ENCODE assay signal across 1 cellular context in the genomic region with DNA sequence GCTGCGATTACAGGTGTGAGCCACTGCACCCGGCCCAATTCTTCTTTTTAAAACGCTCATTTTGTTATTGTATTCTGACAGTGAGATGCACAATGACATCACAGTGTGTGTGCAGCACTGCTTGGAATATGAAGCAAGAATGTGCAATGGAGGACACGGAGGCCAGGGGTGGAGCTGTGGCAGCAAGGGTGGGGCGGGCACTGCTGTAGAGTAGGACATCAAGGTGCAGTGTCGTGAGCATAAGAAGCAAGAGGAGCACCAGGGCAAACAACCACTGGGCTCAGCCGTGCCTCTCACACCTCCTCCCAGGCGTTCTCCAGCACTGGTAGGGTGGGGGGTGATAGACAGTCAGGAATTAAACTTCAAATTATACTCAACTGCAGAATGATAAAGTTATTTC.
TF ChIP-seq lines count a peak whose summit lies in the region.

No MANE protein-coding gene starts in this region.

TF ChIP-seq in HCT116, 20 proteins besides CTCF, POLR2A, EP300 and RAD21:
- TF ChIP-seq, protein P1, sequence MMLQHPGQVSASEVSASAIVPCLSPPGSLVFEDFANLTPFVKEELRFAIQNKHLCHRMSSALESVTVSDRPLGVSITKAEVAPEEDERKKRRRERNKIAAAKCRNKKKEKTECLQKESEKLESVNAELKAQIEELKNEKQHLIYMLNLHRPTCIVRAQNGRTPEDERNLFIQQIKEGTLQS (IDR thresholded peaks at IDR 0.05), result no peak
- TF ChIP-seq CBX3 (IDR thresholded peaks at IDR 0.05; ENCODE audit: low read depth) (no peak), JUND (IDR thresholded peaks at IDR 0.05) (no peak), FOSL1 (IDR thresholded peaks at IDR 0.05; ENCODE audit: low read depth) (no peak), TCF7L2 (IDR thresholded peaks at IDR 0.05; ENCODE audit: borderline replicate concordance, extremely low read depth, insufficient read depth, insufficient read length) (no peak), MAX (IDR thresholded peaks at IDR 0.05) (no peak), ZFX (IDR thresholded peaks at IDR 0.05) (no peak), EZH2phosphoT487 (IDR thresholded peaks at IDR 0.05; ENCODE audit: borderline replicate concordance) (no peak), SIN3A (IDR thresholded peaks at IDR 0.05; ENCODE audit: low read depth) (no peak), POLR2AphosphoS5 (IDR thresholded peaks at IDR 0.05; ENCODE audit: low read depth, low read length) (no peak), SRF (IDR thresholded peaks at IDR 0.05; ENCODE audit: low read depth) (no peak)
- TF ChIP-seq, protein P2, sequence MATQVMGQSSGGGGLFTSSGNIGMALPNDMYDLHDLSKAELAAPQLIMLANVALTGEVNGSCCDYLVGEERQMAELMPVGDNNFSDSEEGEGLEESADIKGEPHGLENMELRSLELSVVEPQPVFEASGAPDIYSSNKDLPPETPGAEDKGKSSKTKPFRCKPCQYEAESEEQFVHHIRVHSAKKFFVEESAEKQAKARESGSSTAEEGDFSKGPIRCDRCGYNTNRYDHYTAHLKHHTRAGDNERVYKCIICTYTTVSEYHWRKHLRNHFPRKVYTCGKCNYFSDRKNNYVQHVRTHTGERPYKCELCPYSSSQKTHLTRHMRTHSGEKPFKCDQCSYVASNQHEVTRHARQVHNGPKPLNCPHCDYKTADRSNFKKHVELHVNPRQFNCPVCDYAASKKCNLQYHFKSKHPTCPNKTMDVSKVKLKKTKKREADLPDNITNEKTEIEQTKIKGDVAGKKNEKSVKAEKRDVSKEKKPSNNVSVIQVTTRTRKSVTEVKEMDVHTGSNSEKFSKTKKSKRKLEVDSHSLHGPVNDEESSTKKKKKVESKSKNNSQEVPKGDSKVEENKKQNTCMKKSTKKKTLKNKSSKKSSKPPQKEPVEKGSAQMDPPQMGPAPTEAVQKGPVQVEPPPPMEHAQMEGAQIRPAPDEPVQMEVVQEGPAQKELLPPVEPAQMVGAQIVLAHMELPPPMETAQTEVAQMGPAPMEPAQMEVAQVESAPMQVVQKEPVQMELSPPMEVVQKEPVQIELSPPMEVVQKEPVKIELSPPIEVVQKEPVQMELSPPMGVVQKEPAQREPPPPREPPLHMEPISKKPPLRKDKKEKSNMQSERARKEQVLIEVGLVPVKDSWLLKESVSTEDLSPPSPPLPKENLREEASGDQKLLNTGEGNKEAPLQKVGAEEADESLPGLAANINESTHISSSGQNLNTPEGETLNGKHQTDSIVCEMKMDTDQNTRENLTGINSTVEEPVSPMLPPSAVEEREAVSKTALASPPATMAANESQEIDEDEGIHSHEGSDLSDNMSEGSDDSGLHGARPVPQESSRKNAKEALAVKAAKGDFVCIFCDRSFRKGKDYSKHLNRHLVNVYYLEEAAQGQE (IDR thresholded peaks at IDR 0.05; ENCODE audit: low read depth), result no peak
